In the genomic region with DNA sequence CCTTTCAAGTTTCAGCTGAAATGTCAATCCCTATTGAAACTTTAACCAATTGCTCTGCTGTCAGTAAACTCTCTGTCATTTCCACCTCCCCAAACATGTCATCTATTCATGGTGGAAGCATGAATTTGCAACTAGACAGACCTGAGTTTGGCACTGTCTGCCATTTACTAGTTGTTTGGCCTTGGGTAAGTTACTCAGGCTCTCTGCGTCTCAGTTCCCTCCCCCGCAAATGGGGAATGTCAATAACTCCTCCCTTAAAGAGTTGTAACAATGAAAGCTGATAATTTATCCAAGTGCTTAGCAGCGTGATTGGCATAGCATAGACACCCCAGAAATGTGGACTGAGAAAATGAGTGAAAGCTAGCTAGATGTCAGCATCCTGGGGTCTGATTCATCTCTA, we compare ENCODE assay signal across 39 cellular contexts.
"Had no signal": no experiment of that assay in that cellular context is flagged by ENCODE, and none has a peak within 500 bp of the region (broad histone marks: within the 10 kb centered on the region; RNA-seq: fewer than 3 reads in every experiment).

No MANE protein-coding gene starts in this region.

- H3K27me3 ChIP-seq: ascending aorta, cardiac muscle cell had no signal

- H3K36me3 ChIP-seq: ascending aorta, WERI-Rb-1 had no signal

- H3K9me3 ChIP-seq: ascending aorta had no signal

- H3K4me3 Mint-ChIP-seq: activated CD4-positive, alpha-beta memory T cell treated with anti-CD3 and anti-CD28 coated beads, Interleukin-2, amount 10 ng/mL, durations not matched to agents 7 days and 5 days; activated CD4-positive, alpha-beta T cell treated with anti-CD3 and anti-CD28 coated beads for 36 hours; activated CD4-positive, alpha-beta T cell treated with anti-CD3 and anti-CD28 coated beads, Interleukin-2, amount 10 ng/mL, durations not matched to agents 7 days and 5 days; activated CD8-positive, alpha-beta memory T cell treated with anti-CD3 and anti-CD28 coated beads, Interleukin-2, amount 10 ng/mL, durations not matched to agents 7 days and 5 days; activated CD8-positive, alpha-beta T cell treated with anti-CD3 and anti-CD28 coated beads, Interleukin-2, amount 10 ng/mL, durations not matched to agents 7 days and 5 days; activated naive CD4-positive, alpha-beta T cell treated with anti-CD3 and anti-CD28 coated beads, Interleukin-2, amount 10 ng/mL, durations not matched to agents 7 days and 5 days; activated naive CD4-positive, alpha-beta T cell treated with anti-CD3 and anti-CD28 coated beads, Interleukin-2, amount 50 U/mL, for 24 hours; activated naive CD8-positive, alpha-beta T cell; activated naive CD8-positive, alpha-beta T cell treated with anti-CD3 and anti-CD28 coated beads, Interleukin-2, amount 10 ng/mL, durations not matched to agents 7 days and 5 days; activated naive CD8-positive, alpha-beta T cell treated with anti-CD3 and anti-CD28 coated beads, Interleukin-2, amount 50 U/mL, for 24 hours; activated T-cell treated with anti-CD3 and anti-CD28 coated beads, Interleukin-2, amount 50 U/mL, for 24 hours; brain; central memory CD8-positive, alpha-beta T cell; T-helper 1 cell treated with Interleukin-12 subunit alpha and Interleukin-12 subunit beta and Interleukin-4 antibody, amounts not matched to agents 30 μg/mL and 1 μg/mL, for 36 hours; T-helper 2 cell treated with Interferon-gamma antibody and Interleukin-4, amounts not matched to agents 5 μg/mL and 100 μg/mL, for 36 hours; WTC11 had no signal

- FAIRE-seq: bronchial epithelial cell, TTC549 had no signal

- DNase-seq: activated CD4-positive, alpha-beta memory T cell treated with anti-CD3 and anti-CD28 coated beads, Interleukin-2, amount 10 ng/mL, durations not matched to agents 7 days and 5 days; activated CD4-positive, alpha-beta T cell treated with anti-CD3 and anti-CD28 coated beads for 1 hour; activated CD4-positive, alpha-beta T cell treated with anti-CD3 and anti-CD28 coated beads for 36 hours; activated CD4-positive, alpha-beta T cell treated with anti-CD3 and anti-CD28 coated beads for 48 hours; activated CD4-positive, alpha-beta T cell treated with anti-CD3 and anti-CD28 coated beads, Interleukin-2, amount 10 ng/mL, durations not matched to agents 7 days and 5 days; activated CD4-positive, alpha-beta T cell treated with anti-CD3 and anti-CD28 coated beads, Interleukin-2, amount 50 U/mL, for 48 hours; activated CD4-positive, CD25-positive, alpha-beta regulatory T cell; activated CD8-positive, alpha-beta memory T cell treated with anti-CD3 and anti-CD28 coated beads for 24 hours; activated CD8-positive, alpha-beta memory T cell treated with anti-CD3 and anti-CD28 coated beads, Interleukin-2, amount 10 ng/mL, durations not matched to agents 7 days and 5 days; activated CD8-positive, alpha-beta memory T cell treated with anti-CD3 and anti-CD28 coated beads, Interleukin-2, amount 50 U/mL, for 48 hours; activated CD8-positive, alpha-beta T cell treated with anti-CD3 and anti-CD28 coated beads, Interleukin-2, amount 10 ng/mL, durations not matched to agents 7 days and 5 days; activated effector memory CD4-positive, alpha-beta T cell treated with Interleukin-2 at 50 U/mL for 16 hours; activated gamma-delta T cell; activated naive CD4-positive, alpha-beta T cell treated with anti-CD3 and anti-CD28 coated beads, Interleukin-2, amount 10 ng/mL, durations not matched to agents 7 days and 5 days; activated naive CD4-positive, alpha-beta T cell treated with Interleukin-2 at 50 U/mL for 16 hours; activated naive CD8-positive, alpha-beta T cell treated with anti-CD3 and anti-CD28 coated beads, Interleukin-2, amount 10 ng/mL, durations not matched to agents 7 days and 5 days; activated naive CD8-positive, alpha-beta T cell treated with anti-CD3 and anti-CD28 coated beads, Interleukin-2, amount 50 U/mL, for 24 hours; activated T-cell treated with anti-CD3 and anti-CD28 coated beads, Interleukin-2, amount 50 U/mL, for 24 hours; activated T-cell treated with anti-CD3 and anti-CD28 coated beads, Interleukin-2, amount 50 U/mL, for 48 hours; amygdala; anterior cingulate cortex; caudate nucleus; SW 1271; T-helper 1 cell; T-helper 2 cell; T-helper 9 cell; WERI-Rb-1 had no signal

- H3K4me1 Mint-ChIP-seq: activated CD4-positive, alpha-beta memory T cell treated with anti-CD3 and anti-CD28 coated beads, Interleukin-2, amount 10 ng/mL, durations not matched to agents 7 days and 5 days; activated CD4-positive, alpha-beta T cell treated with anti-CD3 and anti-CD28 coated beads for 36 hours; activated CD4-positive, alpha-beta T cell treated with anti-CD3 and anti-CD28 coated beads, Interleukin-2, amount 10 ng/mL, durations not matched to agents 7 days and 5 days; activated CD8-positive, alpha-beta memory T cell treated with anti-CD3 and anti-CD28 coated beads, Interleukin-2, amount 10 ng/mL, durations not matched to agents 7 days and 5 days; activated naive CD4-positive, alpha-beta T cell treated with anti-CD3 and anti-CD28 coated beads, Interleukin-2, amount 10 ng/mL, durations not matched to agents 7 days and 5 days; activated naive CD4-positive, alpha-beta T cell treated with anti-CD3 and anti-CD28 coated beads, Interleukin-2, amount 50 U/mL, for 24 hours; activated naive CD8-positive, alpha-beta T cell treated with anti-CD3 and anti-CD28 coated beads, Interleukin-2, amount 10 ng/mL, durations not matched to agents 7 days and 5 days; activated naive CD8-positive, alpha-beta T cell treated with anti-CD3 and anti-CD28 coated beads, Interleukin-2, amount 50 U/mL, for 24 hours; brain; central memory CD8-positive, alpha-beta T cell; WTC11 had no signal

- H3K4me1 ChIP-seq: ascending aorta had no signal

- H3K27ac ChIP-seq: ascending aorta, cardiac muscle cell, WERI-Rb-1 had no signal

- H3K4me3 ChIP-seq: ascending aorta, cardiac muscle cell had no signal

- H3K9me3 Mint-ChIP-seq: activated CD4-positive, alpha-beta memory T cell treated with anti-CD3 and anti-CD28 coated beads, Interleukin-2, amount 10 ng/mL, durations not matched to agents 7 days and 5 days; activated CD4-positive, alpha-beta T cell treated with anti-CD3 and anti-CD28 coated beads, Interleukin-2, amount 10 ng/mL, durations not matched to agents 7 days and 5 days; activated naive CD4-positive, alpha-beta T cell treated with anti-CD3 and anti-CD28 coated beads, Interleukin-2, amount 10 ng/mL, durations not matched to agents 7 days and 5 days; activated naive CD4-positive, alpha-beta T cell treated with anti-CD3 and anti-CD28 coated beads, Interleukin-2, amount 50 U/mL, for 24 hours; activated naive CD8-positive, alpha-beta T cell treated with anti-CD3 and anti-CD28 coated beads, Interleukin-2, amount 10 ng/mL, durations not matched to agents 7 days and 5 days; activated naive CD8-positive, alpha-beta T cell treated with anti-CD3 and anti-CD28 coated beads, Interleukin-2, amount 50 U/mL, for 24 hours; activated T-cell treated with anti-CD3 and anti-CD28 coated beads, Interleukin-2, amount 50 U/mL, for 24 hours; activated T-helper 2 cell treated with anti-CD3 and anti-CD28 coated beads, Interferon-gamma antibody, Interleukin-2, Interleukin-4, amounts not matched to agents 10 μg/mL and 5 μg/mL and 100 μg/mL, durations not matched to agents 14 hours and 24 hours and 36 hours; central memory CD8-positive, alpha-beta T cell; T-helper 1 cell treated with Interleukin-12 subunit alpha and Interleukin-12 subunit beta and Interleukin-4 antibody, amounts not matched to agents 30 μg/mL and 1 μg/mL, for 36 hours; T-helper 2 cell treated with Interferon-gamma antibody and Interleukin-4, amounts not matched to agents 5 μg/mL and 100 μg/mL, for 36 hours had no signal

- H3K27ac Mint-ChIP-seq: activated CD4-positive, alpha-beta memory T cell treated with anti-CD3 and anti-CD28 coated beads, Interleukin-2, amount 10 ng/mL, durations not matched to agents 7 days and 5 days; activated CD4-positive, alpha-beta T cell treated with anti-CD3 and anti-CD28 coated beads for 36 hours; activated CD4-positive, alpha-beta T cell treated with anti-CD3 and anti-CD28 coated beads, Interleukin-2, amount 10 ng/mL, durations not matched to agents 7 days and 5 days; activated CD8-positive, alpha-beta memory T cell treated with anti-CD3 and anti-CD28 coated beads, Interleukin-2, amount 10 ng/mL, durations not matched to agents 7 days and 5 days; activated CD8-positive, alpha-beta T cell treated with anti-CD3 and anti-CD28 coated beads, Interleukin-2, amount 10 ng/mL, durations not matched to agents 7 days and 5 days; activated naive CD4-positive, alpha-beta T cell treated with anti-CD3 and anti-CD28 coated beads, Interleukin-2, amount 10 ng/mL, durations not matched to agents 7 days and 5 days; activated naive CD4-positive, alpha-beta T cell treated with anti-CD3 and anti-CD28 coated beads, Interleukin-2, amount 50 U/mL, for 24 hours; activated naive CD8-positive, alpha-beta T cell; activated naive CD8-positive, alpha-beta T cell treated with anti-CD3 and anti-CD28 coated beads, Interleukin-2, amount 10 ng/mL, durations not matched to agents 7 days and 5 days; activated naive CD8-positive, alpha-beta T cell treated with anti-CD3 and anti-CD28 coated beads, Interleukin-2, amount 50 U/mL, for 24 hours; activated T-cell treated with anti-CD3 and anti-CD28 coated beads, Interleukin-2, amount 50 U/mL, for 24 hours; activated T-helper 2 cell treated with anti-CD3 and anti-CD28 coated beads, Interferon-gamma antibody, Interleukin-2, Interleukin-4, amounts not matched to agents 10 μg/mL and 5 μg/mL and 100 μg/mL, durations not matched to agents 14 hours and 24 hours and 36 hours; T-helper 1 cell treated with Interleukin-12 subunit alpha and Interleukin-12 subunit beta and Interleukin-4 antibody, amounts not matched to agents 30 μg/mL and 1 μg/mL, for 36 hours; T-helper 2 cell treated with Interferon-gamma antibody and Interleukin-4, amounts not matched to agents 5 μg/mL and 100 μg/mL, for 36 hours; WTC11 had no signal

- H3K36me3 Mint-ChIP-seq: activated CD8-positive, alpha-beta memory T cell treated with anti-CD3 and anti-CD28 coated beads, Interleukin-2, amount 10 ng/mL, durations not matched to agents 7 days and 5 days; activated naive CD4-positive, alpha-beta T cell treated with anti-CD3 and anti-CD28 coated beads, Interleukin-2, amount 10 ng/mL, durations not matched to agents 7 days and 5 days; activated naive CD4-positive, alpha-beta T cell treated with anti-CD3 and anti-CD28 coated beads, Interleukin-2, amount 50 U/mL, for 24 hours; activated naive CD8-positive, alpha-beta T cell; activated naive CD8-positive, alpha-beta T cell treated with anti-CD3 and anti-CD28 coated beads, Interleukin-2, amount 10 ng/mL, durations not matched to agents 7 days and 5 days; WTC11 had no signal
